13 cellular contexts compared by ENCODE assay signal in the genomic region with DNA sequence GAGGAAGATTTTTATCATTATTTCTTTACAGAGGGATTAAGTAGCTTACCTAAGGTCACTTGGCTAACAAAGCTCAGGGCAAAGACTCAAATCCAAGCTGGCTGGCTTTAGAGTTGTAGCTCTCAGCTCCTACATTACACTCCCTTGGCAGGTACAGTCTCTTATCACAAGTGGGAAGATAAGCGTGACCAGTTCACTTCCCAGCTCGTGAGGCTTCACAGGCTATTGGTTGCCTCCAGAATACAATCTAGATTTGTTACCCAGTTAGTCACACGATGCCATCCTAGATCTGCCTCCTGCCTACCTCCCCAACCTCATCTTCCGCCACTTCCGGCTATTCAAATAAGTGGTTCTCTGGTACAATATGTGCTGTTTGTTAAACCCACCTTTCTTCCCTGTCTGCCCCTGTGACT. TPM values are rescaled to one million over a fixed set of nuclear protein-coding genes. Genes with fewer than 3 reads are reported as not detected.
A peak's percentile ranks its signal among the peaks of the same experiment; 100 is the strongest.
DNase-seq lines count a peak whose midpoint lies in the region; ATAC-seq and TF ChIP-seq lines count a peak whose summit lies in the region.
"Had no signal": no experiment of that assay in that cellular context is flagged by ENCODE, and none has a peak within 500 bp of the region (broad histone marks: within the 10 kb centered on the region; RNA-seq: fewer than 3 reads in every experiment).

No MANE protein-coding gene starts in this region.

- no peaks in the 10 kb centered on the region; the same call in none of the 2 replicates for H3K27me3 ChIP-seq in Caco-2 (replicated peaks; ENCODE audit: control insufficient read depth, insufficient read depth, low read length)
- peaks cover 0 to 28% (median 4%) of the 10 kb centered on the region in 7 donors for H3K27me3 ChIP-seq in spleen (replicated peaks in 1 of 7)
- H3K27me3 ChIP-seq: gastrocnemius medialis had no signal

- POLR2A ChIA-PET in Caco-2 (lab: Charles Lee): no interaction called here

- 22 to 28% (median 26%) methylated on average over 5 of the region's 5 CpGs for WGBS in spleen, 5 donors

- in situ Hi-C loops in G401 (cut with HindIII; ENCODE audit: low sequenced_read_pairs): no loop called here

- no peak for TF ChIP-seq POLR2A in spleen (IDR thresholded peaks at IDR 0.05)

- no peaks in the 10 kb centered on the region for H3K9me3 ChIP-seq in Caco-2
- H3K9me3 ChIP-seq in spleen: no peaks in the 10 kb centered on the region
- H3K9me3 ChIP-seq: gastrocnemius medialis had no signal

- DNase-seq in Caco-2 (peak; percentile 63 to 76), dermis microvascular lymphatic vessel endothelial cell (ENCODE audit: low read depth in 2 of 2) (peak; percentile 74 to 92), SIG-M5 treated with dmso at 0.1 percent for 504 hours (lab: John Stamatoyannopoulos, UW; ENCODE audit: unreplicated experiment) (no peak), spleen (no peak), G401 (ENCODE audit: low spot score) (no peak), HFFc6 (no peak)
- DNase-seq: activated T-cell treated with anti-CD3 and anti-CD28 coated beads for 4 hours, gastrocnemius medialis, NCI-H2029 treated with DMSO at 0.1 percent for 48 hours, T-cell had no signal

- H3K27me3 Mint-ChIP-seq in Caco-2 (ENCODE audit: insufficient read depth, unreplicated experiment): no peaks in the 10 kb centered on the region
- H3K27me3 Mint-ChIP-seq in HFFc6 (ENCODE audit: insufficient read depth): no peaks in the 10 kb centered on the region
- H3K27me3 Mint-ChIP-seq: T-cell had no signal

- no peak overlapping the region for H3K27ac ChIP-seq in spleen
- H3K27ac ChIP-seq: gastrocnemius medialis had no signal

- ATAC-seq in GM19025 (IDR thresholded peaks at IDR 0.05; ENCODE audit: low read depth, unreplicated experiment) (peak; percentile 48), HG02938 (IDR thresholded peaks at IDR 0.05; ENCODE audit: unreplicated experiment) (peak; percentile 33)
- ATAC-seq: gastrocnemius medialis had no signal

- H3K4me1 ChIP-seq in Caco-2 (peaks cover 8% of the 10 kb centered on the region), spleen (peaks cover 0 to 37% (median 17%) of the 10 kb centered on the region in 6 donors)

- H3K4me3 ChIP-seq in Caco-2 (ENCODE audit: low read depth, low read length) (no peak overlapping the region), spleen (no peak overlapping the region)
- H3K4me3 ChIP-seq: gastrocnemius medialis had no signal

- H3K36me3 ChIP-seq in Caco-2 (ENCODE audit: control insufficient read depth, insufficient read depth, low read length): no peaks in the 10 kb centered on the region
- no peaks in the 10 kb centered on the region for H3K36me3 ChIP-seq in spleen
- H3K36me3 ChIP-seq: gastrocnemius medialis had no signal

- H3K36me3 Mint-ChIP-seq in Caco-2 (ENCODE audit: insufficient read depth, unreplicated experiment) (no peaks in the 10 kb centered on the region), HFFc6 (ENCODE audit: low read depth) (no peaks in the 10 kb centered on the region)
- H3K36me3 Mint-ChIP-seq: T-cell had no signal

- no peaks in the 10 kb centered on the region for H3K4me1 Mint-ChIP-seq in Caco-2 (ENCODE audit: low read depth, unreplicated experiment)
- no peaks in the 10 kb centered on the region for H3K4me1 Mint-ChIP-seq in HFFc6 (ENCODE audit: low read depth)

- H3K4me3 Mint-ChIP-seq in Caco-2 (ENCODE audit: unreplicated experiment): no peak overlapping the region
- H3K4me3 Mint-ChIP-seq in HFFc6: no peak overlapping the region
- H3K4me3 Mint-ChIP-seq: T-cell had no signal

- intact Hi-C loops in Caco-2 (cut with micrococcal nuclease; ENCODE audit: unreplicated experiment) (loop anchor here (1.0 to 2.0 kb wide), 4 partner anchors 60 to 416 kb away; no protein-coding TSS in a partner anchor), spleen (cut with DNase I; ENCODE audit: low total_unique reads) (no loop called here)

- no TSS peak for BruUV-seq in Caco-2 (replicated peaks; lab: Mats Ljungman, UMichigan)

- CTCF ChIA-PET in Caco-2 (lab: Charles Lee): interaction anchor here (0.6 to 1.5 kb wide), 3 partner anchors 9 to 258 kb away, joined by 3 to 6 read pairs (median 3); no protein-coding TSS in a partner anchor

- TF ChIP-seq CTCF in Caco-2 (IDR thresholded peaks at IDR 0.05; ENCODE audit: insufficient read depth in 1 of 2, low read depth in 1 of 2, low read length in 1 of 2, severe bottlenecking in 1 of 2, unreplicated experiment in 1 of 2) (no peak), spleen (IDR thresholded peaks at IDR 0.05 in 8 of 11, conservative IDR thresholded peaks at IDR 0.05 in 3 of 11) (no peak), HFFc6 (IDR thresholded peaks at IDR 0.05) (no peak)

- H3K9me3 Mint-ChIP-seq in Caco-2 (ENCODE audit: unreplicated experiment) (no peaks in the 10 kb centered on the region), HFFc6 (no peaks in the 10 kb centered on the region)
- H3K9me3 Mint-ChIP-seq: T-cell had no signal

- H3K27ac Mint-ChIP-seq in Caco-2 (ENCODE audit: unreplicated experiment): no peak overlapping the region
- H3K27ac Mint-ChIP-seq in HFFc6: no peak overlapping the region
- H3K27ac Mint-ChIP-seq: T-cell had no signal

RNA-seq across cellular contexts. Expression of a gene that starts 3.7 kb away (rescaled TPM):
- total RNA-seq in Caco-2 (2022) (not detected in 2 replicates), dermis microvascular lymphatic vessel endothelial cell (1,510 and 3,426 TPM in 2 replicates), spleen (1 to 10 TPM; 2.4 to 6.5 (median 3.7) TPM)
- polyA plus RNA-seq in spleen: 1 to 10 TPM in 2 of 3 donors, under 1 TPM in 1; 0.15 to 3.3 (median 1.5) TPM
- 145 and 225 TPM in 2 replicates for total RNA-seq in G401 (2014; rRNA removed; shearing (Covaris generic))
- total RNA-seq in HFFc6 (2021; fragmentation: NEBNext Ultra II Directional; extraction: Animal tissue kit (Norgen Biotek cat#: 25700)): not detected
- polyA plus RNA-seq: BJ had no signal

Comparison
In these comparisons a context has a peak if more than half of its experiments do, and no peak if none do; other contexts are left out.
1. DNase-seq: peak in Caco-2 (2 of 2) and dermis microvascular lymphatic vessel endothelial cell (2 of 2); none in SIG-M5 treated with dmso at 0.1 percent for 504 hours (single experiment), spleen (single experiment), G401 (single experiment) and HFFc6 (single experiment).
2. RNA of a gene that starts 3.7 kb away (total RNA-seq): 1,510 to 3,426 TPM in dermis microvascular lymphatic vessel endothelial cell and 145 to 225 TPM in G401; 2.4 to 6.5 TPM in spleen, not detected in Caco-2 and not detected in HFFc6; every median in the first group is over 10 times any median in the second.